Comparison of ENCODE assay signal across 18 cellular contexts in genomic region chr5:111782171-111782570, GRCh38. TPM values are rescaled to one million over a fixed set of nuclear protein-coding genes. Genes with fewer than 3 reads are reported as not detected.
A peak's percentile ranks its signal among the peaks of the same experiment; 100 is the strongest.
DNase-seq lines count a peak whose midpoint lies in the region; FAIRE-seq and TF ChIP-seq lines count a peak whose summit lies in the region.
"Had no signal": no experiment of that assay in that cellular context is flagged by ENCODE, and none has a peak within 500 bp of the region (broad histone marks: within the 10 kb centered on the region; RNA-seq: fewer than 3 reads in every experiment).

No MANE protein-coding gene starts in this region.

- no peaks in the 10 kb centered on the region for H3K27me3 ChIP-seq in keratinocyte (ENCODE audit: control insufficient read depth, extremely low read depth, insufficient read depth, low read length)
- H3K27me3 ChIP-seq: MG63 had no signal

- no peak overlapping the region for H3K4me3 ChIP-seq in keratinocyte (ENCODE audit: control insufficient read depth in 2 of 3, extremely low read depth in 1 of 3, insufficient read depth in 2 of 3, low read depth in 1 of 3, low read length in 3 of 3)
- H3K4me3 ChIP-seq: MG63 had no signal

- H3K9me3 ChIP-seq in keratinocyte (ENCODE audit: control insufficient read depth, low read depth, low read length), result no peaks in the 10 kb centered on the region
- H3K9me3 ChIP-seq: MG63 had no signal

- no peaks in the 10 kb centered on the region for H3K79me2 ChIP-seq in keratinocyte (ENCODE audit: control insufficient read depth, insufficient read depth, low read length)

- FAIRE-seq in keratinocyte (lab: Jason Lieb, UNC), result peak; percentile 46
- FAIRE-seq: GM12891 had no signal

- peaks cover 10% of the 10 kb centered on the region for H3K27me3 Mint-ChIP-seq in activated naive CD8-positive, alpha-beta T cell treated with anti-CD3 and anti-CD28 coated beads for 36 hours

- H3K4me2 ChIP-seq in keratinocyte (ENCODE audit: control insufficient read depth, extremely low read depth, insufficient read depth, low read depth, low read length), result peak overlapping the region; percentile 25

- no peak overlapping the region for H3K9ac ChIP-seq in keratinocyte (ENCODE audit: control insufficient read depth, extremely low read depth, insufficient read depth, low read length)

- H3K9me3 Mint-ChIP-seq in activated naive CD8-positive, alpha-beta T cell treated with anti-CD3 and anti-CD28 coated beads for 36 hours, result no peaks in the 10 kb centered on the region

- H3K27ac ChIP-seq in keratinocyte (ENCODE audit: control insufficient read depth, insufficient read depth, low read length), result no peak overlapping the region

- no peaks in the 10 kb centered on the region for H4K20me1 ChIP-seq in keratinocyte (ENCODE audit: control insufficient read depth, extremely low read depth, insufficient read depth, low read length)

- no peak for TF ChIP-seq CTCF in keratinocyte (optimal IDR thresholded peaks at IDR 0.05 in 1 of 3, IDR thresholded peaks at IDR 0.05 in 1 of 3, conservative IDR thresholded peaks at IDR 0.05 in 1 of 3; ENCODE audit: extremely low read depth in 1 of 3, insufficient read depth in 2 of 3, low read length in 3 of 3)

- H3K4me1 ChIP-seq in keratinocyte (ENCODE audit: control insufficient read depth, extremely low read depth, insufficient read depth, low read length), result peaks cover 27% of the 10 kb centered on the region

- H3K27ac Mint-ChIP-seq in activated naive CD8-positive, alpha-beta T cell treated with anti-CD3 and anti-CD28 coated beads for 36 hours, result no peak overlapping the region

- no peaks in the 10 kb centered on the region for H3K36me3 Mint-ChIP-seq in activated naive CD8-positive, alpha-beta T cell treated with anti-CD3 and anti-CD28 coated beads for 36 hours

- H3K9me1 ChIP-seq in keratinocyte (ENCODE audit: control insufficient read depth, extremely low read depth, insufficient read depth, low read length), result no peaks in the 10 kb centered on the region

- dilution Hi-C loops in keratinocyte (cut with MboI; ENCODE audit: extremely low pct_ligation_motif_present, low sequenced_read_pairs), result no loop called here

- DNase-seq in HCEC 1CT, result peak; percentile 84
- peak; percentile 11 for DNase-seq in amniotic epithelial cell (ENCODE audit: low read depth)
- DNase-seq in fibroblast of gingiva (ENCODE audit: low read depth), result peak; percentile 55
- peak; percentile 26 for DNase-seq in keratinocyte (ENCODE audit: low read depth, low spot score)
- DNase-seq in activated naive CD8-positive, alpha-beta T cell treated with anti-CD3 and anti-CD28 coated beads for 36 hours, result no peak
- DNase-seq in effector CD4-positive, alpha-beta T cell, result no peak
- no peak for DNase-seq in NCI-H2029 (lab: John Stamatoyannopoulos, UW)
- DNase-seq in activated T-cell treated with anti-CD3 and anti-CD28 coated beads, Interleukin-2, amount 50 U/mL, for 48 hours, result no peak
- DNase-seq: AML-193, DMS53, KBM-7, MG63, NCI-H1105, NCI-H1694 treated with DMSO at 0.1 percent for 48 hours, NCI-H446 treated with DMSO at 0.1 percent for 48 hours, NCI-H774, SHP77 treated with DMSO at 0.1 percent for 48 hours had no signal

- no peak overlapping the region for H3K4me3 Mint-ChIP-seq in activated naive CD8-positive, alpha-beta T cell treated with anti-CD3 and anti-CD28 coated beads for 36 hours

- no peaks in the 10 kb centered on the region for H3K36me3 ChIP-seq in keratinocyte (ENCODE audit: control insufficient read depth in 2 of 2, extremely low read depth in 1 of 2, insufficient read depth in 2 of 2, low read length in 2 of 2)
- H3K36me3 ChIP-seq: MG63 had no signal

- H3K4me1 Mint-ChIP-seq in activated naive CD8-positive, alpha-beta T cell treated with anti-CD3 and anti-CD28 coated beads for 36 hours, result no peaks in the 10 kb centered on the region

- no peak overlapping the region for H2AFZ ChIP-seq in keratinocyte (ENCODE audit: control insufficient read depth, low read length)

RNA-seq across cellular contexts. Expression of gene NREP, which starts 25.2 kb away (rescaled TPM):
- polyA plus RNA-seq in keratinocyte, result 3.8 to 12.3 TPM (median 9.1 TPM) in 3 replicates
- 4.5 TPM for polyA plus RNA-seq in keratinocyte (2011; ENCODE audit: low read depth)
- 6.5 and 7.4 TPM in 2 replicates for polyA plus RNA-seq in keratinocyte (2011; cell fraction: cytosol; rRNA removed)
- 11.5 and 11.6 TPM in 2 replicates for polyA plus RNA-seq in keratinocyte (2011; cell fraction: nucleus; rRNA removed)
- polyA plus RNA-seq in keratinocyte (2012; ENCODE audit: low replicate concordance), result 2.5 and 3.4 TPM in 2 replicates
- polyA minus RNA-seq in keratinocyte, result 1.7 to 7.9 TPM (median 3.9 TPM) in 3 replicates
- polyA minus RNA-seq in keratinocyte (2011; cell fraction: cytosol; rRNA and poly(A)+ RNA removed), result 2.9 TPM
- polyA minus RNA-seq in keratinocyte (2011; cell fraction: nucleus; rRNA and poly(A)+ RNA removed), result 5.2 and 9.5 TPM in 2 replicates
- 10 to 100 TPM; 14.2 to 15.7 TPM for total RNA-seq in activated naive CD8-positive, alpha-beta T cell treated with anti-CD3 and anti-CD28 coated beads for 36 hours

Comparison
In these comparisons a context has a peak if more than half of its experiments do, and no peak if none do; other contexts are left out.
1. DNase-seq: peak in HCEC 1CT (single experiment), amniotic epithelial cell (single experiment), fibroblast of gingiva (single experiment) and keratinocyte (single experiment); none in activated naive CD8-positive, alpha-beta T cell treated with anti-CD3 and anti-CD28 coated beads for 36 hours (single experiment), effector CD4-positive, alpha-beta T cell (single experiment), NCI-H2029 (single experiment) and activated T-cell treated with anti-CD3 and anti-CD28 coated beads, Interleukin-2, amount 50 U/mL, for 48 hours (0 of 2).